20 cellular contexts compared by ENCODE assay signal in the genomic region with DNA sequence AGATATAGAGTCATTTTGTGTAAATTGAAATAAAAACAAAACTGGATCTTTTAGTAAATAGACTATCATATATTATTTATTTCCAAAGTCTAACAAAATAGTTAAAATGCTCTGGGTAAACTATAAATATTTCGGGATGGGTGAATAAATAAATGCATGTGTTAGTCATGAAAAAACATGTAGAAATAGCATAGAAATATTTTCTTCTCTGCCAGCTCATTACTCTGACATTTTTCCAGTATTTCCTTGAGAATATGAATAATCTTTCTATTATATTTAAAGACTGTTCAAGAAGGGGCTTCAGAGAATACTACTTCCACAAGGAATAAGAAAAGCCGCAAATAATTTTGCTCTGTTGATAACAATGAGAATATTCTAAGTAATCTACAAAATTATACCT.
DNase-seq lines count a peak whose midpoint lies in the region; ATAC-seq, FAIRE-seq and TF ChIP-seq lines count a peak whose summit lies in the region.
"Had no signal": no experiment of that assay in that cellular context is flagged by ENCODE, and none has a peak within 500 bp of the region (broad histone marks: within the 10 kb centered on the region; RNA-seq: fewer than 3 reads in every experiment).

No MANE protein-coding gene starts in this region.

- H3K36me3 Mint-ChIP-seq in natural killer cell = no peaks in the 10 kb centered on the region

- intact Hi-C loops in natural killer cell (cut with micrococcal nuclease) = no loop called here

- no peaks in the 10 kb centered on the region for H3K9me3 ChIP-seq in WERI-Rb-1 (ENCODE audit: severe bottlenecking)
- H3K9me3 ChIP-seq: HAP-1 had no signal

- peak; percentile 59 for DNase-seq in ELR (ENCODE audit: low read depth)
- peak; percentile 31 for DNase-seq in LHCN-M2 (ENCODE audit: low read depth)
- peak; percentile 55 for DNase-seq in dedifferentiated amniotic fluid mesenchymal stem cell (ENCODE audit: extremely low spot score)
- no peak for DNase-seq in frontal cortex (ENCODE audit: low spot score in 2 of 2)
- DNase-seq in natural killer cell = no peak
- DNase-seq in UCSD-AML1 (lab: John Stamatoyannopoulos, UW; ENCODE audit: unreplicated experiment) = no peak
- DNase-seq in WERI-Rb-1 = no peak
- DNase-seq: AML-193; CD4-positive, alpha-beta T cell; DMS153; DMS79; GF-D8; IMR-90 had no signal

- H3K27me3 Mint-ChIP-seq in natural killer cell (ENCODE audit: low read depth in 2 of 2) = no peaks in the 10 kb centered on the region
- H3K27me3 Mint-ChIP-seq: CD4-positive, alpha-beta T cell had no signal

- H3K36me3 ChIP-seq in WERI-Rb-1 = no peaks in the 10 kb centered on the region
- H3K36me3 ChIP-seq: HAP-1 had no signal

- no peaks in the 10 kb centered on the region for H3K4me1 Mint-ChIP-seq in natural killer cell

- H3K27ac Mint-ChIP-seq in natural killer cell = no peak overlapping the region
- H3K27ac Mint-ChIP-seq: CD4-positive, alpha-beta T cell had no signal

- H3K9me3 Mint-ChIP-seq in natural killer cell = peaks cover 14 to 17% of the 10 kb centered on the region in 2 donors
- H3K9me3 Mint-ChIP-seq: CD4-positive, alpha-beta T cell had no signal

- no peak overlapping the region for H3K4me3 ChIP-seq in WERI-Rb-1 (ENCODE audit: low read depth, low read length)
- H3K4me3 ChIP-seq: A549, HAP-1 had no signal

- ATAC-seq in natural killer cell (no peak), GM19463 (IDR thresholded peaks at IDR 0.05; ENCODE audit: unreplicated experiment) (no peak)
- ATAC-seq: A549 had no signal

- no peaks in the 10 kb centered on the region for H3K27me3 ChIP-seq in WERI-Rb-1 (ENCODE audit: insufficient read depth, low read depth, severe bottlenecking)

- TF ChIP-seq CTCF in natural killer cell (IDR thresholded peaks at IDR 0.05) (no peak), WERI-Rb-1 (IDR thresholded peaks at IDR 0.05; ENCODE audit: low read depth, low read length) (no peak)

- no peak overlapping the region for H3K27ac ChIP-seq in WERI-Rb-1
- H3K27ac ChIP-seq: 22Rv1, A549, C4-2B, HL-60 had no signal

- peak; percentile 10 for FAIRE-seq in frontal cortex (lab: Jason Lieb, UNC)
- FAIRE-seq: A549, HTR-8/SVneo had no signal

- no peak overlapping the region for H3K4me3 Mint-ChIP-seq in natural killer cell
- H3K4me3 Mint-ChIP-seq: CD4-positive, alpha-beta T cell had no signal

Comparison
In these comparisons a context has a peak if more than half of its experiments do, and no peak if none do; other contexts are left out.
1. DNase-seq: peak in ELR (single experiment), LHCN-M2 (single experiment) and dedifferentiated amniotic fluid mesenchymal stem cell (single experiment); none in frontal cortex (0 of 2), natural killer cell (single experiment), UCSD-AML1 (single experiment) and WERI-Rb-1 (single experiment).